In the genomic region with DNA sequence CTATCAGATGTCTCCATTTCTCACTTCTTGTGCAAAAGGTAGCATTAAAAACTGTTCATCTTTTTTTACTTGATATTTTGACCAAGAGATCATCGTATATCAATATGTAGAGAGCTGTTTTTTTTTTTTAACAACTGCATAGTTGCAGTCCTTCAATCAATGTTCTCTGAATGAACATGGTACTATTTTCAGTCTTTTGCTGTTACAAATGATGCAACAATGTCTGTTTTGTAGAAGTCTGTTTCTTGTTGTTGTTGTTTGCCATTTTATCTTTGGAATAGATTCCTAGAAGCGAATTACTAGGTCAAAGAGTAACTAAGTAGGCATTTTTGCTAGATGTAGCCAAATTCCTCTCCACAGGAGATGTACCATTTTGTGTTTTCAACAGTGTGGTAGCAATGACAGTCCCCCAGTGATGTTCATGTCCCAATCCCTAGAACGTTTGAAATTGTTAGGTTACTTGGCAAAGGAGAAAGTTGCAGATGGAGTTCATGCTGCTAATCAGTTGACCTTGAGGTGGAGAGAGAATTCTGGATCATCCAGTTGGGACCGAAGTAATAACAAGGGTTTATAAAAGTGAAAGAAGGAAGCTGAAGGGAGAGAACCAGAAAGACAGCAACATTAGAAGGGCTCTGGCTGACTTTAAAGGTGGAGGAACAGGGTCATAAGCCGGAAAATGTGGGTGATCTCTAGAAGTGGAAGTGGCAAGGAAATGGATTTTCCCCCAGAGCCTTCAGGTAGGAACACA, we compare ENCODE assay signal across 1 cellular context.
TF ChIP-seq lines count a peak whose summit lies in the region.

No MANE protein-coding gene starts in this region.

TF ChIP-seq in HepG2, 621 proteins besides CTCF, POLR2A, EP300 and RAD21:
- TF ChIP-seq ATF7 (IDR thresholded peaks at IDR 0.05), result peak; percentile 38
- TF ChIP-seq ATF7 (CRISPR knock-in tag; IDR thresholded peaks at IDR 0.05), result no peak
- TF ChIP-seq RBM22 (optimal IDR thresholded peaks at IDR 0.05; ENCODE audit: low read length), result peak; percentile 32
- no peak for TF ChIP-seq PAX8 (CRISPR knock-in tag; IDR thresholded peaks at IDR 0.05; ENCODE audit: borderline replicate concordance)
